Comparison of ENCODE assay signal across 9 cellular contexts in genomic region chr12:11731455-11731854, GRCh38.
DNase-seq lines count a peak whose midpoint lies in the region; FAIRE-seq and TF ChIP-seq lines count a peak whose summit lies in the region.
"Had no signal": no experiment of that assay in that cellular context is flagged by ENCODE, and none has a peak within 500 bp of the region (broad histone marks: within the 10 kb centered on the region; RNA-seq: fewer than 3 reads in every experiment).

No MANE protein-coding gene starts in this region.

- peak overlapping the region; percentile 62 for H3K27ac ChIP-seq in SJSA1
- peak overlapping the region; percentile 79 to 86 (median 84) for H3K27ac ChIP-seq in transverse colon
- H3K27ac ChIP-seq: cardiac muscle cell had no signal

- no peak for TF ChIP-seq POLR2A in transverse colon (IDR thresholded peaks at IDR 0.05)

- H3K36me3 Mint-ChIP-seq in activated T-cell treated with anti-CD3 and anti-CD28 coated beads, Interleukin-2, amount 50 U/mL, for 24 hours (ENCODE audit: low read depth): peaks cover 45% of the 10 kb centered on the region

- WGBS in transverse colon (ENCODE audit: low coverage in 1 of 2), 2 donors: 3 to 14% methylated on average over 3 of the region's 3 CpGs

- intact Hi-C loops in transverse colon (cut with DNase I; ENCODE audit: low total_unique reads): no loop called here

- peak overlapping the region; percentile 95 for H3K27ac Mint-ChIP-seq in activated T-cell treated with anti-CD3 and anti-CD28 coated beads, Interleukin-2, amount 50 U/mL, for 24 hours

- H3K4me3 Mint-ChIP-seq in activated T-cell treated with anti-CD3 and anti-CD28 coated beads, Interleukin-2, amount 50 U/mL, for 24 hours: peak overlapping the region; percentile 66

- H3K9me3 ChIP-seq in SJSA1 (replicated peaks): no peaks in the 10 kb centered on the region
- H3K9me3 ChIP-seq in transverse colon: no peaks in the 10 kb centered on the region

- peaks cover 28% of the 10 kb centered on the region for H3K4me1 ChIP-seq in SJSA1 (replicated peaks)
- H3K4me1 ChIP-seq in transverse colon: peaks cover 34 to 64% (median 52%) of the 10 kb centered on the region in 4 donors

- FAIRE-seq in urothelium cell line (lab: Jason Lieb, UNC) (no peak), D721Med (lab: Jason Lieb, UNC) (no peak)

- no peak overlapping the region for H3K4me3 ChIP-seq in SJSA1
- H3K4me3 ChIP-seq in fibroblast of pulmonary artery (replicated peaks; ENCODE audit: low read depth, low read length): no peak overlapping the region
- H3K4me3 ChIP-seq in transverse colon: no peak overlapping the region
- H3K4me3 ChIP-seq: cardiac muscle cell had no signal

- DNase-seq in activated T-cell treated with anti-CD3 and anti-CD28 coated beads, Interleukin-2, amount 50 U/mL, for 24 hours: no peak
- no peak for DNase-seq in activated T-cell treated with anti-CD3 and anti-CD28 coated beads, Interleukin-2, amount 50 U/mL, for 1 hour
- DNase-seq in SJSA1 (ENCODE audit: low read depth in 1 of 2, low spot score in 2 of 2): no peak
- peak; percentile 75 for DNase-seq in fibroblast of pulmonary artery (ENCODE audit: low read depth)
- DNase-seq in transverse colon: no peak
- DNase-seq in urothelium cell line (ENCODE audit: low spot score): no peak
- DNase-seq in D721Med (ENCODE audit: insufficient read length, low spot score): no peak
- DNase-seq in NCI-H2171 (lab: John Stamatoyannopoulos, UW): no peak

- TF ChIP-seq CTCF in fibroblast of pulmonary artery (IDR thresholded peaks at IDR 0.05; ENCODE audit: low read length, missing control alignments): no peak
- TF ChIP-seq CTCF in transverse colon (IDR thresholded peaks at IDR 0.05): no peak
- no peak for TF ChIP-seq CTCF in D721Med (IDR thresholded peaks at IDR 0.05; ENCODE audit: insufficient read depth, missing control alignments)

- H3K36me3 ChIP-seq in SJSA1 (no peaks in the 10 kb centered on the region), transverse colon (no peaks in the 10 kb centered on the region)
- H3K36me3 ChIP-seq: cardiac muscle cell had no signal

- H3K27me3 ChIP-seq in SJSA1 (replicated peaks) (no peaks in the 10 kb centered on the region), transverse colon (no peaks in the 10 kb centered on the region)
- H3K27me3 ChIP-seq: cardiac muscle cell had no signal

- peaks cover 82% of the 10 kb centered on the region for H3K4me1 Mint-ChIP-seq in activated T-cell treated with anti-CD3 and anti-CD28 coated beads, Interleukin-2, amount 50 U/mL, for 24 hours (ENCODE audit: low read depth)

- in situ Hi-C loops in transverse colon (cut with MboI; ENCODE audit: low pct_ligation_motif_present in 1 of 4, low pct_unique_long_range_greater_than_20kb in 1 of 4, low sequenced_read_pairs in 3 of 4): no loop called here

- H3K27me3 Mint-ChIP-seq in activated T-cell treated with anti-CD3 and anti-CD28 coated beads, Interleukin-2, amount 50 U/mL, for 24 hours: no peaks in the 10 kb centered on the region

- no peak for TF ChIP-seq EP300 in transverse colon (IDR thresholded peaks at IDR 0.05; ENCODE audit: low read depth)

- no peaks in the 10 kb centered on the region for H3K9me3 Mint-ChIP-seq in activated T-cell treated with anti-CD3 and anti-CD28 coated beads, Interleukin-2, amount 50 U/mL, for 24 hours
